ENCODE assay signal across 14 cellular contexts in the genomic region with DNA sequence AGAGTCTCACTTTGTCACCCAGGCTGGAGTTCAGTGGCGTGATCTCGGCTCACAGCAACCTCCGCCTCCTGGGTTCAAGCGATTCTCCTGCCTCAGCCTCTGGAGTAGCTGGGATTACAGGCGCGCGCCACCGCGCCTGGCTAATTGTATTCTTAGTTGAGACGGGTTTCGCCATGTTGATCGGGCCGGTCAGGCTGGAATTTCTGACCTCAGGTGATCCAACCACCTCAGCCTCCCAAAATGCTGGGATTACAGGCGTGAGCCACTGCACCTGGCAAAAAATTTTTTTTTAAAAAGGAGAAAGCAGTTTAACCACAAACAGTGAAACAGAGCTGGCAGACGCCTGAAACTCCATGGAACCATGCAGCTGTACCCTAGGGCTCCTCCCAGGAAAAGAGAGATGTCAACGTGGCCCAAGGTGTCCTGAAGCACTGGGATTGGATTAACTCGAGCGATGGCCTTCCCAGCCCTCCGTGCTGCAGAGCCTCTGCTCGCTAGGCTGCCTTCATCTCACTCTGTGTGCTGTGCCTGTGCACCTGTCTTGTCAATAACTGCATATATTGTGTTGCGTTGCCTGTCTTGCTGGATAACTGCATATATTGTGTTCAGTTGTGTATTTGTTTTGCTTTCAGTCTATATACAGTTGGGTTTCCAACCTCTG. TPM values are rescaled to one million over a fixed set of nuclear protein-coding genes. Genes with fewer than 3 reads are reported as not detected.
DNase-seq lines count a peak whose midpoint lies in the region; TF ChIP-seq lines count a peak whose summit lies in the region.
"Had no signal": no experiment of that assay in that cellular context is flagged by ENCODE, and none has a peak within 500 bp of the region (broad histone marks: within the 10 kb centered on the region; RNA-seq: fewer than 3 reads in every experiment).

No MANE protein-coding gene starts in this region.

- peaks cover 0 to 62% (median 42%) of the 10 kb centered on the region in 10 experiments; a peak in 17 of 20 replicates for H3K4me1 ChIP-seq in BLaER1 treated with 17β-estradiol and CSF1 and Interleukin-3, amounts not matched to agents 10 nM and 100 nM
- H3K4me1 ChIP-seq in esophagus squamous epithelium (peaks cover 31 to 65% (median 33%) of the 10 kb centered on the region in 3 donors), ovary (ENCODE audit: insufficient read depth) (no peaks in the 10 kb centered on the region)

- TF ChIP-seq CTCF in esophagus squamous epithelium (IDR thresholded peaks at IDR 0.05) (no peak), ovary (IDR thresholded peaks at IDR 0.05) (no peak)

- H3K4me2 ChIP-seq in BLaER1 treated with 17β-estradiol and CSF1 and Interleukin-3, amounts not matched to agents 10 nM and 100 nM = peak overlapping the region in 9 of 11 experiments; percentile 39 to 86 (median 75); a peak in 18 of 22 replicates

- 65 to 84% methylated on average over 17 to 20 of the region's 21 CpGs for WGBS in esophagus squamous epithelium, 2 donors
- 92 to 93% (median 93%) methylated on average over 21 of the region's 21 CpGs for WGBS in ovary, 3 donors

- no peaks in the 10 kb centered on the region for H3K9me3 ChIP-seq in BLaER1 treated with 17β-estradiol and CSF1 and Interleukin-3, amounts not matched to agents 10 nM and 100 nM (replicated peaks in 1 of 11)
- no peaks in the 10 kb centered on the region for H3K9me3 ChIP-seq in esophagus squamous epithelium
- no peaks in the 10 kb centered on the region for H3K9me3 ChIP-seq in ovary

- TF ChIP-seq POLR2A in esophagus squamous epithelium (IDR thresholded peaks at IDR 0.05) (no peak), ovary (IDR thresholded peaks at IDR 0.05) (no peak)

- intact Hi-C loops in esophagus squamous epithelium (cut with DNase I) (loop anchor here (5.0 kb wide), 1 partner anchor 62 kb away; no protein-coding TSS in a partner anchor), ovary (cut with DNase I) (loop anchor here in 3 of 4 donors (5.0 to 10.0 kb wide), 3 partner anchors 52 to 135 kb away; partner anchors contain the start of gene TEX19 (in 1 of the 3))

- H3K27ac ChIP-seq in BLaER1 treated with 17β-estradiol and CSF1 and Interleukin-3, amounts not matched to agents 10 nM and 100 nM = peak overlapping the region in 6 of 11 experiments; percentile 1 to 56 (median 32); a peak in 13 of 22 replicates
- peak overlapping the region in 3 of 4 donors; percentile 34 to 74 (median 43) for H3K27ac ChIP-seq in esophagus squamous epithelium
- H3K27ac ChIP-seq in ovary = no peak overlapping the region

- H3K27me3 ChIP-seq in BLaER1 treated with 17β-estradiol and CSF1 and Interleukin-3, amounts not matched to agents 10 nM and 100 nM = no peaks in the 10 kb centered on the region
- H3K27me3 ChIP-seq in esophagus squamous epithelium = no peaks in the 10 kb centered on the region
- no peaks in the 10 kb centered on the region for H3K27me3 ChIP-seq in ovary

- peak; percentile 92 for DNase-seq in DMS53 (lab: John Stamatoyannopoulos, UW)
- peak; percentile 59 for DNase-seq in NCI-H774 (lab: John Stamatoyannopoulos, UW)
- DNase-seq in esophagus squamous epithelium (lab: John Stamatoyannopoulos, UW) = no peak
- DNase-seq in 8988T = no peak
- DNase-seq in activated gamma-delta T cell treated with Interleukin-2 at 50 U/mL for 16 hours = no peak
- no peak for DNase-seq in ovary
- DNase-seq: activated CD4-positive, alpha-beta T cell treated with anti-CD3 and anti-CD28 coated beads, Interleukin-2, amount 10 ng/mL, durations not matched to agents 7 days and 5 days; AML-193; Calu3; GF-D8; NCI-H446; T-cell had no signal

- peaks cover 44 to 51% (median 47%) of the 10 kb centered on the region in 11 experiments for H3K36me3 ChIP-seq in BLaER1 treated with 17β-estradiol and CSF1 and Interleukin-3, amounts not matched to agents 10 nM and 100 nM
- H3K36me3 ChIP-seq in esophagus squamous epithelium (peaks cover 7 to 44% (median 31%) of the 10 kb centered on the region in 3 donors), ovary (no peaks in the 10 kb centered on the region)

- no peak overlapping the region for H3K4me3 ChIP-seq in BLaER1 treated with 17β-estradiol and CSF1 and Interleukin-3, amounts not matched to agents 10 nM and 100 nM
- H3K4me3 ChIP-seq in esophagus squamous epithelium = no peak overlapping the region
- no peak overlapping the region for H3K4me3 ChIP-seq in ovary
- H3K4me3 ChIP-seq: GM12878 had no signal

- H3K9ac ChIP-seq in BLaER1 treated with 17β-estradiol and CSF1 and Interleukin-3, amounts not matched to agents 10 nM and 100 nM = peak overlapping the region in 8 of 11 experiments; percentile 2 to 65 (median 42); a peak in 8 of 22 replicates

- peaks cover 0 to 34% (median 0%) of the 10 kb centered on the region in 11 experiments; a peak in 7 of 22 replicates for H4K20me1 ChIP-seq in BLaER1 treated with 17β-estradiol and CSF1 and Interleukin-3, amounts not matched to agents 10 nM and 100 nM

- TF ChIP-seq EP300 in ovary (IDR thresholded peaks at IDR 0.05) = no peak

RNA-seq across cellular contexts. Expression of gene FOXK2, which starts 29.6 kb away (rescaled TPM):
- total RNA-seq in esophagus squamous epithelium = 10 to 100 TPM; 26.3 to 38.2 (median 34.5) TPM
- total RNA-seq in ovary = 10 to 100 TPM; 27.2 to 67.6 (median 48.2) TPM
- polyA plus RNA-seq in ovary = 10 to 100 TPM; 19.1 to 28.8 TPM

RNA-seq across cellular contexts. Expression of gene NARF, which starts 31.4 kb away (rescaled TPM):
- 10 to 100 TPM; 33.2 to 47.5 (median 40.2) TPM for total RNA-seq in esophagus squamous epithelium
- 10 to 100 TPM; 39.7 to 52.7 (median 49.8) TPM for total RNA-seq in ovary
- polyA plus RNA-seq in ovary = 10 to 100 TPM; 29.6 to 37.8 TPM

RNA-seq across cellular contexts. Expression of gene CYBC1, which starts 39.4 kb away (rescaled TPM):
- total RNA-seq in esophagus squamous epithelium (10 to 100 TPM; 31.7 to 74.3 (median 51.1) TPM), ovary (100 to 1,000 TPM in 1 of 7 donors, 10 to 100 TPM in 6; 44.4 to 101 (median 73.1) TPM)
- polyA plus RNA-seq in ovary = 10 to 100 TPM; 34.0 to 56.4 TPM

Comparison
In these comparisons a context has a peak if more than half of its experiments do, and no peak if none do; other contexts are left out.
1. H3K27ac ChIP-seq: peak in BLaER1 treated with 17β-estradiol and CSF1 and Interleukin-3, amounts not matched to agents 10 nM and 100 nM (6 of 11) and esophagus squamous epithelium (3 of 4); none in ovary (0 of 2).
2. DNase-seq: peak in DMS53 (single experiment) and NCI-H774 (single experiment); none in esophagus squamous epithelium (single experiment), 8988T (single experiment), activated gamma-delta T cell treated with Interleukin-2 at 50 U/mL for 16 hours (single experiment) and ovary (0 of 5).